8 cellular contexts compared by ENCODE assay signal in the genomic region with DNA sequence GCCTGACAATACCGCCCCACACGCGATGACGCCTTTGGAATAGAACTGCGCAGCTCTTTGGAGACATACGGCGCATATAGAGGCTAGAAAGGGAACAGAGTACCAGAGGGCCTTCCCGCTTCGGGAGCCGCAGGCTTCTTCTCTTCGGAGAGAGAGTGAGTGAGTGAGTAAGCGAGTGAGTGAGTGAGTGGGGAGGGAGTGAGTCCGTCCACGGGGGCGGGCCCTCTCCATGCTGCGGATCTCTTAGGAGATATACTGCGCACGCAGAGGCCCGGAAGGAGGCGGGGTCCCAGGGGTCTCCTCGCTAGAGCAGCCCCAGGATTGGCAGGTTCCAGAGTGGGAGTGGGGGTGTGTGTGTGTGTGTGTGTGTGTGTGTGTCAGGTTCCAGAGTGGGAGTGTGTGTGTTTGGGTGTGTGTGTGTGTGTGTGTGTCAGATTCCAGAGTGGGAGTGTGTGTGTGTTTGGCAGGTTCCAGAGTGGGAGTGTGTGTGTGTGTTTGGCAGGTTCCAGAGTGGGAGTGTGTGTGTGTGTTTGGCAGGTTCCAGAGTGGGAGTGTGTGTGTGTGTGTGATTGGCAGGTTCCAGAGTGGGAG.
DNase-seq lines count a peak whose midpoint lies in the region; ATAC-seq, FAIRE-seq and TF ChIP-seq lines count a peak whose summit lies in the region.

No MANE protein-coding gene starts in this region.

- H3K36me3 ChIP-seq in keratinocyte (ENCODE audit: control insufficient read depth in 2 of 2, extremely low read depth in 1 of 2, insufficient read depth in 2 of 2, low read length in 2 of 2) = no peaks in the 10 kb centered on the region

- ATAC-seq in HG03039 (IDR thresholded peaks at IDR 0.05; ENCODE audit: unreplicated experiment) = peak; percentile 44

- H3K4me3 ChIP-seq in keratinocyte (ENCODE audit: control insufficient read depth in 2 of 3, extremely low read depth in 1 of 3, insufficient read depth in 2 of 3, low read depth in 1 of 3, low read length in 3 of 3) = peak overlapping the region; percentile 38 to 66 (median 64)

- H3K27me3 ChIP-seq in keratinocyte (ENCODE audit: control insufficient read depth, extremely low read depth, insufficient read depth, low read length) = no peaks in the 10 kb centered on the region

- DNase-seq in NCI-H187 (lab: John Stamatoyannopoulos, UW) (peak; percentile 3 to 36), NCI-H187 treated with DMSO at 0.1 percent for 48 hours (lab: John Stamatoyannopoulos, UW) (no peak), NCI-H2227 treated with DMSO at 0.1 percent for 48 hours (lab: John Stamatoyannopoulos, UW) (peak; percentile 82), cerebellum (ENCODE audit: low spot score) (peak; percentile 61), keratinocyte (ENCODE audit: low read depth, low spot score) (peak; percentile 76)
- peak; percentile 83 to 84 for DNase-seq in activated CD4-positive, alpha-beta T cell treated with anti-CD3 and anti-CD28 coated beads for 24 hours (ENCODE audit: low read depth in 2 of 2)
- peak; percentile 80 to 84 for DNase-seq in stimulated activated CD4-positive, alpha-beta T cell treated with anti-CD3 and anti-CD28 coated beads, Interleukin-12 subunit alpha, Interleukin-12 subunit beta, amount 100 ng/mL, for 24 hours (ENCODE audit: low read depth in 2 of 2)

- no peaks in the 10 kb centered on the region for H3K9me1 ChIP-seq in keratinocyte (ENCODE audit: control insufficient read depth, extremely low read depth, insufficient read depth, low read length)

- H2AFZ ChIP-seq in keratinocyte (ENCODE audit: control insufficient read depth, low read length) = peak overlapping the region; percentile 93

- peak overlapping the region; percentile 22 for H3K27ac ChIP-seq in keratinocyte (ENCODE audit: control insufficient read depth, insufficient read depth, low read length)

- peak; percentile 44 for FAIRE-seq in keratinocyte (lab: Jason Lieb, UNC)

- no peaks in the 10 kb centered on the region for H3K79me2 ChIP-seq in keratinocyte (ENCODE audit: control insufficient read depth, insufficient read depth, low read length)

- dilution Hi-C loops in keratinocyte (cut with MboI; ENCODE audit: extremely low pct_ligation_motif_present, low sequenced_read_pairs) = no loop called here

- H3K4me1 ChIP-seq in keratinocyte (ENCODE audit: control insufficient read depth, extremely low read depth, insufficient read depth, low read length) = peaks cover 8% of the 10 kb centered on the region

- H3K9ac ChIP-seq in keratinocyte (ENCODE audit: control insufficient read depth, extremely low read depth, insufficient read depth, low read length) = peak overlapping the region; percentile 36

- H3K9me3 ChIP-seq in keratinocyte (ENCODE audit: control insufficient read depth, low read depth, low read length) = no peaks in the 10 kb centered on the region

- H4K20me1 ChIP-seq in keratinocyte (ENCODE audit: control insufficient read depth, extremely low read depth, insufficient read depth, low read length) = no peaks in the 10 kb centered on the region

- peak overlapping the region; percentile 82 for H3K4me2 ChIP-seq in keratinocyte (ENCODE audit: control insufficient read depth, extremely low read depth, insufficient read depth, low read depth, low read length)

- no peak for TF ChIP-seq CTCF in keratinocyte (optimal IDR thresholded peaks at IDR 0.05 in 1 of 3, IDR thresholded peaks at IDR 0.05 in 1 of 3, conservative IDR thresholded peaks at IDR 0.05 in 1 of 3; ENCODE audit: extremely low read depth in 1 of 3, insufficient read depth in 2 of 3, low read length in 3 of 3)
